In the genomic region with DNA sequence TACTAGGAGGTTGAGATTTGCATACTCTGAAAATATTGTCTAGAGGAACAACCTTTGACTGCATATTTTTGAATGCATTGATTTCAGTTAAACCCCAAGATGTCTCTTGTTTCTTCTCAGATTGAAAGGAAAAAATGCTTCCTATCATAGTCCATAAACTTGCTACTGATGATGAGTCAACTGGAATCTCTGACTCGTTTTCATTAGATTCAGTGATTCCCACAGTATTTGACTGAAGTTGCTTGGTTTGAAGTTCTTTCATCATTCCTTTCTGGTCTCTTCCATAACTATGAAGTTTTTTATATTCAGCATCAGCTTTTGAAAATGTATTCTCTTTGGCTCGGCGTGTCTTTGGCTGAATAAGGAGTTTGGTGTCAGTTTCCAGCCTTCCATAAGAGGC, we compare ENCODE assay signal across 1 cellular context.
TF ChIP-seq lines count a peak whose summit lies in the region.

No MANE protein-coding gene starts in this region.

TF ChIP-seq in HepG2, 621 proteins besides CTCF, POLR2A, EP300 and RAD21:
- TF ChIP-seq, protein P1, sequence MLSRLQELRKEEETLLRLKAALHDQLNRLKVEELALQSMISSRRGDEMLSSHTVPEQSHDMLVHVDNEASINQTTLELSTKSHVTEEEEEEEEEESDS (CRISPR knock-in tag; IDR thresholded peaks at IDR 0.05; ENCODE audit: borderline replicate concordance): no peak
- no peak for TF ChIP-seq ZNF7 (CRISPR knock-in tag; IDR thresholded peaks at IDR 0.05)
- TF ChIP-seq ZNF761 (CRISPR knock-in tag; conservative IDR thresholded peaks at IDR 0.05): no peak
- no peak for TF ChIP-seq JARID2 (CRISPR knock-in tag; IDR thresholded peaks at IDR 0.05; ENCODE audit: insufficient replicate concordance)
- TF ChIP-seq, protein P2, sequence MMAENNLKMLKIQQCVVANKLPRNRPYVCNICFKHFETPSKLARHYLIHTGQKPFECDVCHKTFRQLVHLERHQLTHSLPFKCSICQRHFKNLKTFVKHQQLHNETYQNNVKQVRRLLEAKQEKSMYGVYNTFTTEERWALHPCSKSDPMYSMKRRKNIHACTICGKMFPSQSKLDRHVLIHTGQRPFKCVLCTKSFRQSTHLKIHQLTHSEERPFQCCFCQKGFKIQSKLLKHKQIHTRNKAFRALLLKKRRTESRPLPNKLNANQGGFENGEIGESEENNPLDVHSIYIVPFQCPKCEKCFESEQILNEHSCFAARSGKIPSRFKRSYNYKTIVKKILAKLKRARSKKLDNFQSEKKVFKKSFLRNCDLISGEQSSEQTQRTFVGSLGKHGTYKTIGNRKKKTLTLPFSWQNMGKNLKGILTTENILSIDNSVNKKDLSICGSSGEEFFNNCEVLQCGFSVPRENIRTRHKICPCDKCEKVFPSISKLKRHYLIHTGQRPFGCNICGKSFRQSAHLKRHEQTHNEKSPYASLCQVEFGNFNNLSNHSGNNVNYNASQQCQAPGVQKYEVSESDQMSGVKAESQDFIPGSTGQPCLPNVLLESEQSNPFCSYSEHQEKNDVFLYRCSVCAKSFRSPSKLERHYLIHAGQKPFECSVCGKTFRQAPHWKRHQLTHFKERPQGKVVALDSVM (CRISPR knock-in tag; IDR thresholded peaks at IDR 0.05): no peak
- TF ChIP-seq ZNF446 (CRISPR knock-in tag; IDR thresholded peaks at IDR 0.05): no peak
- no peak for TF ChIP-seq ZNF558 (CRISPR knock-in tag; IDR thresholded peaks at IDR 0.05; ENCODE audit: borderline replicate concordance)
- TF ChIP-seq SMAD1 (CRISPR knock-in tag; IDR thresholded peaks at IDR 0.05; ENCODE audit: borderline replicate concordance, low read depth): no peak
- no peak for TF ChIP-seq REL (CRISPR knock-in tag; conservative IDR thresholded peaks at IDR 0.05)
